ENCODE assay signal across 27 cellular contexts in the genomic region with DNA sequence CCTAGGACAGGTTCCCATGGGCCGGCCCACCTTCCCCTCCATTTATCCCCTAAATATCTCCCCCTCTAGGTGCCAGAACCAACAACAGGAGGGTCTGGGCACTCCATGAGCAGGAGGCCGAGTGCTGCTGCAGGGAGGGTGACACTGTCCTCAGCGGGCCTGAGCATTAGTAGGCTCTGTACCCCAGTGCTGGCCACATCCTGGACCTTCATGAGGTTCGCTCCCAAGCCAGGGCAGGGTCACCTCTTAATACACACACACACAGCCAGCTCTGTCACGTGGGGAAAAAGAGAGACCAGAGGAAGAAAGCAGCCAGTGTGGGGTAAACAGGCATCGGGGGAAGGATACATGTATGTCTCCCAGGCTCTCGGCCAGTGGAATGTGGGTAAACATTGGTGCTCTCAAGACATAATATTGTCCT. TPM values are rescaled to one million over a fixed set of nuclear protein-coding genes. Genes with fewer than 3 reads are reported as not detected.
DNase-seq lines count a peak whose midpoint lies in the region; TF ChIP-seq lines count a peak whose summit lies in the region.
"Had no signal": no experiment of that assay in that cellular context is flagged by ENCODE, and none has a peak within 500 bp of the region (broad histone marks: within the 10 kb centered on the region; RNA-seq: fewer than 3 reads in every experiment).

No MANE protein-coding gene starts in this region.

- H3K36me3 ChIP-seq in Peyer's patch, result no peaks in the 10 kb centered on the region
- no peaks in the 10 kb centered on the region for H3K36me3 ChIP-seq in osteoblast (ENCODE audit: insufficient read depth, low read length)
- H3K36me3 ChIP-seq: prostate gland, sigmoid colon, tibial artery had no signal

- H3K27ac ChIP-seq in Peyer's patch, result peak overlapping the region in 3 of 4 donors; percentile 24 to 69 (median 45)
- H3K27ac ChIP-seq in osteoblast (ENCODE audit: low read depth, low read length), result no peak overlapping the region
- H3K27ac ChIP-seq: BLaER1, epithelial cell of prostate, neutrophil, sigmoid colon, tibial artery had no signal

- H4K20me1 ChIP-seq in osteoblast (ENCODE audit: insufficient read depth, low read length), result peaks cover 3% of the 10 kb centered on the region

- H3K9me3 ChIP-seq in Peyer's patch (no peaks in the 10 kb centered on the region), osteoblast (ENCODE audit: low read depth, low read length) (no peaks in the 10 kb centered on the region)
- H3K9me3 ChIP-seq: BLaER1, neutrophil, prostate gland, sigmoid colon, tibial artery had no signal

- H2AFZ ChIP-seq in osteoblast (ENCODE audit: low read length), result no peak overlapping the region

- H3K27ac Mint-ChIP-seq in glutamatergic neuron (ENCODE audit: unreplicated experiment), result peak overlapping the region; percentile 28
- H3K27ac Mint-ChIP-seq: activated CD8-positive, alpha-beta T cell treated with anti-CD3 and anti-CD28 coated beads for 36 hours; activated naive CD4-positive, alpha-beta T cell treated with anti-CD3 and anti-CD28 coated beads, Interleukin-2, amount 10 ng/mL, durations not matched to agents 7 days and 5 days; activated T-helper 17 cell treated with anti-CD3 and anti-CD28 coated beads, Interleukin-2, amount 50 U/mL, for 72 hours; immature natural killer cell had no signal

- peaks cover 8% of the 10 kb centered on the region for H3K9me3 Mint-ChIP-seq in glutamatergic neuron (ENCODE audit: unreplicated experiment)
- H3K9me3 Mint-ChIP-seq: activated CD8-positive, alpha-beta T cell treated with anti-CD3 and anti-CD28 coated beads for 36 hours; activated naive CD4-positive, alpha-beta T cell treated with anti-CD3 and anti-CD28 coated beads, Interleukin-2, amount 10 ng/mL, durations not matched to agents 7 days and 5 days; activated T-helper 17 cell treated with anti-CD3 and anti-CD28 coated beads, Interleukin-2, amount 50 U/mL, for 72 hours; immature natural killer cell had no signal

- H3K4me1 Mint-ChIP-seq in glutamatergic neuron (ENCODE audit: low read depth, unreplicated experiment), result peaks cover 19% of the 10 kb centered on the region
- H3K4me1 Mint-ChIP-seq: activated naive CD4-positive, alpha-beta T cell treated with anti-CD3 and anti-CD28 coated beads, Interleukin-2, amount 10 ng/mL, durations not matched to agents 7 days and 5 days; activated T-helper 17 cell treated with anti-CD3 and anti-CD28 coated beads, Interleukin-2, amount 50 U/mL, for 72 hours had no signal

- TF ChIP-seq CTCF in Peyer's patch (IDR thresholded peaks at IDR 0.05), result no peak
- TF ChIP-seq CTCF in glutamatergic neuron (IDR thresholded peaks at IDR 0.05; ENCODE audit: partially characterized antibody, unreplicated experiment), result no peak
- TF ChIP-seq CTCF in osteoblast (IDR thresholded peaks at IDR 0.05; ENCODE audit: extremely low read depth, low read depth, low read length), result no peak

- H3K4me1 ChIP-seq in Peyer's patch (peaks cover 0 to 41% (median 2%) of the 10 kb centered on the region in 4 donors), osteoblast (ENCODE audit: insufficient read depth, low read length) (peaks cover 5% of the 10 kb centered on the region)

- no peak for TF ChIP-seq POLR2A in Peyer's patch (IDR thresholded peaks at IDR 0.05)

- DNase-seq in EH (ENCODE audit: low read depth), result peak; percentile 47
- DNase-seq in Peyer's patch, result no peak
- DNase-seq in glutamatergic neuron, result no peak
- DNase-seq in osteoblast (ENCODE audit: insufficient read length, low spot score, missing footprints), result peak; percentile 77
- no peak for DNase-seq in activated CD4-positive, alpha-beta T cell treated with anti-CD3 and anti-CD28 coated beads for 48 hours
- DNase-seq in activated CD4-positive, alpha-beta T cell treated with anti-CD3 and anti-CD28 coated beads, Interleukin-2, amount 50 U/mL, for 48 hours, result no peak
- no peak for DNase-seq in kidney glomerular epithelial cell (lab: John Stamatoyannopoulos, UW)
- no peak for DNase-seq in SIG-M5 treated with dmso at 0.1 percent for 504 hours (lab: John Stamatoyannopoulos, UW; ENCODE audit: unreplicated experiment)
- DNase-seq: activated CD4-positive, alpha-beta T cell treated with anti-CD3 and anti-CD28 coated beads for 1 hour; activated CD8-positive, alpha-beta memory T cell treated with anti-CD3 and anti-CD28 coated beads, Interleukin-2, amount 50 U/mL, for 48 hours; activated CD8-positive, alpha-beta T cell treated with anti-CD3 and anti-CD28 coated beads for 36 hours; activated naive CD4-positive, alpha-beta T cell treated with anti-CD3 and anti-CD28 coated beads, Interleukin-2, amount 10 ng/mL, durations not matched to agents 7 days and 5 days; amygdala; DMS53; effector CD4-positive, alpha-beta T cell; immature natural killer cell; NCI-H1092; NCI-H1694; NCI-H82; sigmoid colon; stimulated activated CD4-positive, alpha-beta T cell treated with anti-CD3 and anti-CD28 coated beads, Interleukin-4, amount 100 ng/mL, for 1 hour; tibial artery had no signal

- no peak overlapping the region for H3K4me3 Mint-ChIP-seq in glutamatergic neuron (ENCODE audit: unreplicated experiment)
- H3K4me3 Mint-ChIP-seq: activated CD8-positive, alpha-beta T cell treated with anti-CD3 and anti-CD28 coated beads for 36 hours; activated naive CD4-positive, alpha-beta T cell treated with anti-CD3 and anti-CD28 coated beads, Interleukin-2, amount 10 ng/mL, durations not matched to agents 7 days and 5 days; activated T-helper 17 cell treated with anti-CD3 and anti-CD28 coated beads, Interleukin-2, amount 50 U/mL, for 72 hours; immature natural killer cell had no signal

- H3K27me3 Mint-ChIP-seq in glutamatergic neuron (ENCODE audit: unreplicated experiment), result peaks cover 8% of the 10 kb centered on the region
- H3K27me3 Mint-ChIP-seq: activated CD8-positive, alpha-beta T cell treated with anti-CD3 and anti-CD28 coated beads for 36 hours; activated T-helper 17 cell treated with anti-CD3 and anti-CD28 coated beads, Interleukin-2, amount 50 U/mL, for 72 hours had no signal

- no peaks in the 10 kb centered on the region for H3K36me3 Mint-ChIP-seq in glutamatergic neuron (ENCODE audit: unreplicated experiment)
- H3K36me3 Mint-ChIP-seq: activated naive CD4-positive, alpha-beta T cell treated with anti-CD3 and anti-CD28 coated beads, Interleukin-2, amount 10 ng/mL, durations not matched to agents 7 days and 5 days; immature natural killer cell had no signal

- no peaks in the 10 kb centered on the region for H3K79me2 ChIP-seq in osteoblast (ENCODE audit: insufficient read depth, low read length)

- H3K4me3 ChIP-seq in Peyer's patch, result no peak overlapping the region
- no peak overlapping the region for H3K4me3 ChIP-seq in osteoblast (ENCODE audit: insufficient read depth, low read length)
- H3K4me3 ChIP-seq: BLaER1, prostate gland, sigmoid colon, tibial artery had no signal

- H3K4me2 ChIP-seq in osteoblast (ENCODE audit: insufficient read depth, low read length), result no peak overlapping the region
- H3K4me2 ChIP-seq: BLaER1 had no signal

- H3K27me3 ChIP-seq in Peyer's patch, result no peaks in the 10 kb centered on the region
- peaks cover 3% of the 10 kb centered on the region for H3K27me3 ChIP-seq in osteoblast (ENCODE audit: insufficient read depth, low read length)
- H3K27me3 ChIP-seq: BLaER1, neutrophil, sigmoid colon, tibial artery had no signal

RNA-seq across cellular contexts. Expression of a gene that starts 27.9 kb away (rescaled TPM):
- total RNA-seq in Peyer's patch (10 to 100 TPM; 21.2 to 41.0 (median 23.2) TPM), glutamatergic neuron (ENCODE audit: unreplicated experiment) (41.2 TPM), osteoblast (5.1 and 16.5 TPM in 2 replicates)

RNA-seq across cellular contexts. Expression of a gene that starts 38.5 kb away (rescaled TPM):
- total RNA-seq in Peyer's patch (100 to 1,000 TPM; 212 to 498 (median 416) TPM), glutamatergic neuron (ENCODE audit: unreplicated experiment) (363 TPM), osteoblast (148 and 150 TPM in 2 replicates)

Comparison
In these comparisons a context has a peak if more than half of its experiments do, and no peak if none do; other contexts are left out.
1. DNase-seq: peak in EH (single experiment) and osteoblast (single experiment); none in Peyer's patch (0 of 3), glutamatergic neuron (single experiment), activated CD4-positive, alpha-beta T cell treated with anti-CD3 and anti-CD28 coated beads for 48 hours (single experiment), activated CD4-positive, alpha-beta T cell treated with anti-CD3 and anti-CD28 coated beads, Interleukin-2, amount 50 U/mL, for 48 hours (0 of 2), kidney glomerular epithelial cell (single experiment) and SIG-M5 treated with dmso at 0.1 percent for 504 hours (single experiment).